In the genomic region with DNA sequence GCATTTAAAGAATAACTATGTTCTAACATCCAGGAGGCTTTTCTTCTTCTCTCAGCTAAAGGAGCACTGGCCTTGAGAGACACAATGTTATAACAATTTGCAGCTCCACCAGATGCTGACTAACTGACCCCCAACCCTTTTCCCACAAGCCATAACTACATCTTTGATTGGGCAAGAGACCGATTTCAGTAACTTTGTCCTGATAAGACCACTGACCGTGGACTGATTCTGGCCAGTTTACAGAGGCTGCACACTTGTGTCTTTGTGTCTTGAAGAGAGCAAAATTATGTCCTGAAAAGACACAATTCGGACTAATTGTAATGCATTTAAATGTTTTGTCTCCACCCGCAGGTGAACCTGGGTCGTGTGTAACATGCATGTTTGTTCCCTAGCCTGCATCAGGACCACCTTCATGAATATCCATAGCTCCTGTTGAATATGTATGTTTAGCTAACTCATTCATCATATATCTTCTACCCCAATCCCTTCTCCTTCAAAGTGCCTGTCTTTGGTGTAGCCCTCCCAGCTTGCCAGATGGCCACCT, we compare ENCODE assay signal across 17 cellular contexts.
"Had no signal": no experiment of that assay in that cellular context is flagged by ENCODE, and none has a peak within 500 bp of the region (broad histone marks: within the 10 kb centered on the region; RNA-seq: fewer than 3 reads in every experiment).

No MANE protein-coding gene starts in this region.

- H3K4me3 ChIP-seq: breast epithelium, esophagus muscularis mucosa, left lung, prostate gland, spleen had no signal

- DNase-seq: activated CD4-positive, alpha-beta memory T cell treated with anti-CD3 and anti-CD28 coated beads for 36 hours; activated gamma-delta T cell treated with Interleukin-2 at 50 U/mL for 16 hours; activated naive CD8-positive, alpha-beta T cell treated with anti-CD3 and anti-CD28 coated beads for 36 hours; activated T-cell treated with anti-CD3 and anti-CD28 coated beads, Interleukin-2, amount 50 U/mL, for 72 hours; anterior cingulate cortex; foreskin fibroblast; left lung; natural killer cell; occipital lobe; spleen; stimulated activated CD4-positive, alpha-beta T cell treated with anti-CD3 and anti-CD28 coated beads, Interleukin-1b, Interleukin-23, amount 100 ng/mL, for 48 hours; stimulated activated naive B cell treated with anti-CD40 and anti-IgM and Interleukin-4, amounts not matched to agents 10 μg/mL and 1 μg/mL and 100 μg/mL, for 72 hours; T-helper 9 cell had no signal

- ATAC-seq: left lung; natural killer cell; sciatic nerve; stimulated activated naive B cell treated with anti-CD40 and anti-IgM and Interleukin-4, amounts not matched to agents 10 μg/mL and 1 μg/mL and 100 μg/mL, for 72 hours had no signal

- H3K27me3 ChIP-seq: breast epithelium, esophagus muscularis mucosa, left lung, spleen had no signal

- H3K36me3 ChIP-seq: breast epithelium, esophagus muscularis mucosa, left lung, prostate gland, spleen had no signal

- H3K4me1 ChIP-seq: breast epithelium, left lung, prostate gland, spleen had no signal

- H3K9me3 ChIP-seq: breast epithelium, esophagus muscularis mucosa, left lung, prostate gland, spleen had no signal
